ENCODE assay signal across 8 cellular contexts in genomic region chr5:165209101-165209727, GRCh38.
DNase-seq lines count a peak whose midpoint lies in the region; ATAC-seq and TF ChIP-seq lines count a peak whose summit lies in the region.

No MANE protein-coding gene starts in this region.

- TF ChIP-seq CTCF in epithelial cell of esophagus (IDR thresholded peaks at IDR 0.05; ENCODE audit: insufficient read depth, low read depth, low read length, missing control alignments) = peak; percentile 66
- TF ChIP-seq CTCF in prostate gland (IDR thresholded peaks at IDR 0.05) = peak; percentile 44 to 77 (median 72)

- H3K27me3 ChIP-seq in prostate gland (replicated peaks; ENCODE audit: insufficient read depth) = no peaks in the 10 kb centered on the region

- ATAC-seq in GM18873 (IDR thresholded peaks at IDR 0.05; ENCODE audit: low FRiP score, unreplicated experiment) = no peak

- peak; percentile 47 for DNase-seq in NCI-H82 (lab: John Stamatoyannopoulos, UW)
- DNase-seq in NCI-H82 treated with DMSO at 0.1 percent for 48 hours (lab: John Stamatoyannopoulos, UW; ENCODE audit: unreplicated experiment) = no peak
- peak; percentile 59 to 76 for DNase-seq in NOMO-1 (lab: John Stamatoyannopoulos, UW; ENCODE audit: unreplicated experiment in 2 of 2)
- DNase-seq in epithelial cell of esophagus (ENCODE audit: low read depth) = peak; percentile 44
- no peak for DNase-seq in prostate gland (ENCODE audit: low spot score)
- DNase-seq in activated CD4-positive, alpha-beta T cell treated with anti-CD3 and anti-CD28 coated beads for 48 hours = no peak
- DNase-seq in KG1 (lab: John Stamatoyannopoulos, UW) = no peak

- H3K4me3 ChIP-seq in epithelial cell of esophagus (ENCODE audit: low read length) = no peak overlapping the region
- no peak overlapping the region for H3K4me3 ChIP-seq in prostate gland

- H3K9me3 ChIP-seq in prostate gland = no peaks in the 10 kb centered on the region

- no peak for TF ChIP-seq POLR2A in prostate gland (IDR thresholded peaks at IDR 0.05)

- no peaks in the 10 kb centered on the region for H3K36me3 ChIP-seq in prostate gland

- H3K4me1 ChIP-seq in prostate gland (replicated peaks) = peaks cover 5% of the 10 kb centered on the region

- intact Hi-C loops in prostate gland (cut with DNase I) = loop anchor here (10.0 kb wide), 1 partner anchor 1644 kb away; no protein-coding TSS in a partner anchor

- WGBS in prostate gland = 0% methylated on average over 1 of the region's 1 CpG

- no peak overlapping the region for H3K27ac ChIP-seq in prostate gland

Comparison
In these comparisons a context has a peak if more than half of its experiments do, and no peak if none do; other contexts are left out.
1. DNase-seq: peak in NCI-H82 (single experiment), NOMO-1 (2 of 2) and epithelial cell of esophagus (single experiment); none in NCI-H82 treated with DMSO at 0.1 percent for 48 hours (single experiment), prostate gland (single experiment), activated CD4-positive, alpha-beta T cell treated with anti-CD3 and anti-CD28 coated beads for 48 hours (single experiment) and KG1 (single experiment).